Comparison of ENCODE assay signal across 1 cellular context in the genomic region with DNA sequence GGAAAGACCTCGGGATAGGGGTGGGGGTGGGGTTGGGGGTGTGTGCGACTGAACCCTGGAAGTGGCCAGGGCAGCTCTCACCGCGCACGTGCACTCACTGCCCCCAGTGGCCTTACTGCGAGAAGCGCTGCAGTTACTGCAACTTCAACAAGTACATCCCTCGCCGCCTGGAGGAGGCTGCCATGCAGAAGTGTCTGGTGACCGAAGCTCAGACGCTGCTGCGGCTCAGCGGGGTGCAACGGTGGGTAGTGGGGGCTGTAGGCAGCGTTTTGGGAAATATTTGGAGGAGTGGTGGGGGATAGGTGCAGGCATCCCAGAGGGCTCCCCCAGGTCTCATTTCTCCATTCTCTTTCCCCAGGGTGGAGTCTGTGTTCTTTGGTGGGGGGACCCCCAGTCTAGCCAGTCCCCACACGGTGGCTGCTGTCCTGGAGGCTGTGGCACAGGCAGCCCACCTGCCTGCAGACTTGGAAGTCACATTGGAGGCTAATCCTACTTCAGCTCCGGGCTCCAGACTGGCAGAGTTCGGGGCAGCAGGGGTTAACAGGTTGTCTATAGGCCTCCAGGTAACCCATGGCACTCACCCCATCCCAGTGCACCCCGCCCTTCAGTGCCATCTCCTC.
TF ChIP-seq lines count a peak whose summit lies in the region.

No MANE protein-coding gene starts in this region.

TF ChIP-seq in HEK293, 187 proteins besides CTCF, POLR2A, EP300 and RAD21 (continued from another document):
- no peak for TF ChIP-seq ZNF560 (tag by site-specific recombination; IDR thresholded peaks at IDR 0.05; ENCODE audit: borderline replicate concordance)
